In the genomic region with DNA sequence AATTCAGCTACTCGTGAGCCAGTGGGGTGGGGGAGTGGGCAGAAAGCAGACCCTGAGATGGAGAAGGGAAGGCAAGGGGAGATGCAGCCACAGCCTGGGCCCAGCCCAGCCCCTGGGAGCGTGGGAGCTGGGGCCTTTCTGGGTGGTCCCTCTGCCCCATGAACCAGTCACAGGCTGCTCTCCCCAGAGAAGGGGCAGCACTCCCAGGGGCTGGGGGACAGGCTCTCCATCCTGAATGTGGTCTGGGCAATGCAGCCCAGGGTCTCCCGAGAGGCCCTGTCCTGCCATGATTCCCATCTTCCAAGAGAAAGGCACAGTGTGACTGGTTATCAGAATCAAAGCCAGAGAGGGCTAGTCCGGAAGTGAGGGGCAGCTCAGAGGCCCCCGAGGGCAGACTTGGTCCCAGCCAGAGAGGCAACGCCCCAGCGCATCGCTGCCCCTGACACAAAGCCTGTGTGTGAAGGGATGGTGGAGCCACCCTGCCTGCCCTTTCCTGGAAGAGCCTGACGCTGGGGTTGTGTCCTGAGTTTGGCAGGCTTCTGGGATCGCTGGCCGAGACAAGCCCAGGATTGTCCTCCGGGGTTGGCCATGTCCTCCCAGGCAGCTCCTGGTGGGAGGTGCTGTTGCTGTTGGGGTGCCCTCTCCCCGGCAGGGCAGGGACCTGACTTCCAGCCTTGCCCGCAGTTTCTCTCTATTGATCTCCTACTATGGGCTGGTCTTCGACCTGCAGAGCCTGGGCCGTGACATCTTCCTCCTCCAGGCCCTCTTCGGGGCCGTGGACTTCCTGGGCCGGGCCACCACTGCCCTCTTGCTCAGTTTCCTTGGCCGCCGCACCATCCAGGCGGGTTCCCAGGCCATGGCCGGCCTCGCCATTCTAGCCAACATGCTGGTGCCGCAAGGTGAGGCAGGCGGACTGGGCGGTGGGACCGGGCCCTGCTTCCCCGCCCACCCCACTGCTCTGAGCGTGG, we compare ENCODE assay signal across 12 cellular contexts. TPM values are rescaled to one million over a fixed set of nuclear protein-coding genes. Genes with fewer than 3 reads are reported as not detected.
A peak's percentile ranks its signal among the peaks of the same experiment; 100 is the strongest.
DNase-seq lines count a peak whose midpoint lies in the region; ATAC-seq, FAIRE-seq and TF ChIP-seq lines count a peak whose summit lies in the region.
"Had no signal": no experiment of that assay in that cellular context is flagged by ENCODE, and none has a peak within 500 bp of the region (broad histone marks: within the 10 kb centered on the region; RNA-seq: fewer than 3 reads in every experiment).

No MANE protein-coding gene starts in this region.

- no peaks in the 10 kb centered on the region for H3K9me3 Mint-ChIP-seq in activated naive CD4-positive, alpha-beta T cell treated with anti-CD3 and anti-CD28 coated beads for 36 hours
- no peaks in the 10 kb centered on the region for H3K9me3 Mint-ChIP-seq in activated CD4-positive, alpha-beta memory T cell treated with anti-CD3 and anti-CD28 coated beads, Interleukin-2, amount 10 ng/mL, durations not matched to agents 7 days and 5 days
- no peaks in the 10 kb centered on the region for H3K9me3 Mint-ChIP-seq in stimulated activated naive CD8-positive, alpha-beta T cell treated with anti-CD3 and anti-CD28 coated beads, Interleukin-15, amount 100 ng/mL, for 72 hours
- H3K9me3 Mint-ChIP-seq: activated naive CD8-positive, alpha-beta T cell treated with anti-CD3 and anti-CD28 coated beads, Interleukin-2, amount 10 ng/mL, durations not matched to agents 7 days and 5 days; effector memory CD8-positive, alpha-beta T cell had no signal

- peaks cover 0 to 3% of the 10 kb centered on the region in 2 donors for H3K36me3 ChIP-seq in kidney (ENCODE audit: control insufficient read depth in 1 of 2, insufficient read depth in 2 of 2, low read length in 2 of 2)

- no peaks in the 10 kb centered on the region for H3K4me1 ChIP-seq in kidney (ENCODE audit: control insufficient read depth in 1 of 2, insufficient read depth in 1 of 2, low read depth in 1 of 2, low read length in 2 of 2)

- H3K27ac Mint-ChIP-seq in activated naive CD4-positive, alpha-beta T cell treated with anti-CD3 and anti-CD28 coated beads for 36 hours, result peak overlapping the region; percentile 54
- no peak overlapping the region for H3K27ac Mint-ChIP-seq in activated CD4-positive, alpha-beta memory T cell treated with anti-CD3 and anti-CD28 coated beads, Interleukin-2, amount 10 ng/mL, durations not matched to agents 7 days and 5 days
- H3K27ac Mint-ChIP-seq in stimulated activated naive CD8-positive, alpha-beta T cell treated with anti-CD3 and anti-CD28 coated beads, Interleukin-15, amount 100 ng/mL, for 72 hours, result peak overlapping the region; percentile 81 to 86
- H3K27ac Mint-ChIP-seq: activated naive CD8-positive, alpha-beta T cell treated with anti-CD3 and anti-CD28 coated beads, Interleukin-2, amount 10 ng/mL, durations not matched to agents 7 days and 5 days; effector memory CD8-positive, alpha-beta T cell had no signal

- POLR2A ChIA-PET in activated CD4-positive, alpha-beta memory T cell treated with anti-CD3 and anti-CD28 coated beads, Interleukin-2, amount 10 ng/mL, durations not matched to agents 7 days and 5 days (lab: Charles Lee), result no interaction called here

- TF ChIP-seq CTCF in kidney (IDR thresholded peaks at IDR 0.05; ENCODE audit: borderline replicate concordance, extremely low read depth, insufficient read depth), result no peak

- no peaks in the 10 kb centered on the region for H3K27me3 Mint-ChIP-seq in activated naive CD4-positive, alpha-beta T cell treated with anti-CD3 and anti-CD28 coated beads for 36 hours (ENCODE audit: low read depth)
- no peaks in the 10 kb centered on the region for H3K27me3 Mint-ChIP-seq in activated CD4-positive, alpha-beta memory T cell treated with anti-CD3 and anti-CD28 coated beads, Interleukin-2, amount 10 ng/mL, durations not matched to agents 7 days and 5 days
- no peaks in the 10 kb centered on the region for H3K27me3 Mint-ChIP-seq in stimulated activated naive CD8-positive, alpha-beta T cell treated with anti-CD3 and anti-CD28 coated beads, Interleukin-15, amount 100 ng/mL, for 72 hours
- H3K27me3 Mint-ChIP-seq: activated naive CD8-positive, alpha-beta T cell treated with anti-CD3 and anti-CD28 coated beads, Interleukin-2, amount 10 ng/mL, durations not matched to agents 7 days and 5 days had no signal

- no peaks in the 10 kb centered on the region for H3K36me3 Mint-ChIP-seq in activated naive CD4-positive, alpha-beta T cell treated with anti-CD3 and anti-CD28 coated beads for 36 hours (ENCODE audit: low read depth)
- H3K36me3 Mint-ChIP-seq in activated CD4-positive, alpha-beta memory T cell treated with anti-CD3 and anti-CD28 coated beads, Interleukin-2, amount 10 ng/mL, durations not matched to agents 7 days and 5 days (ENCODE audit: low read depth), result no peaks in the 10 kb centered on the region
- H3K36me3 Mint-ChIP-seq: activated naive CD8-positive, alpha-beta T cell treated with anti-CD3 and anti-CD28 coated beads, Interleukin-2, amount 10 ng/mL, durations not matched to agents 7 days and 5 days had no signal

- CTCF ChIA-PET in activated naive CD4-positive, alpha-beta T cell treated with anti-CD3 and anti-CD28 coated beads for 36 hours (lab: Charles Lee), result no interaction called here
- CTCF ChIA-PET in activated CD4-positive, alpha-beta memory T cell treated with anti-CD3 and anti-CD28 coated beads, Interleukin-2, amount 10 ng/mL, durations not matched to agents 7 days and 5 days (lab: Charles Lee), result no interaction called here

- H3K9ac ChIP-seq in kidney (ENCODE audit: low read length in 2 of 2), result no peak overlapping the region

- H3K4me3 Mint-ChIP-seq in activated naive CD4-positive, alpha-beta T cell treated with anti-CD3 and anti-CD28 coated beads for 36 hours, result peak overlapping the region; percentile 44
- H3K4me3 Mint-ChIP-seq in activated CD4-positive, alpha-beta memory T cell treated with anti-CD3 and anti-CD28 coated beads, Interleukin-2, amount 10 ng/mL, durations not matched to agents 7 days and 5 days, result peak overlapping the region; percentile 1
- H3K4me3 Mint-ChIP-seq in stimulated activated naive CD8-positive, alpha-beta T cell treated with anti-CD3 and anti-CD28 coated beads, Interleukin-15, amount 100 ng/mL, for 72 hours, result peak overlapping the region in 1 of 2 donors; percentile 35
- H3K4me3 Mint-ChIP-seq: activated naive CD8-positive, alpha-beta T cell treated with anti-CD3 and anti-CD28 coated beads, Interleukin-2, amount 10 ng/mL, durations not matched to agents 7 days and 5 days; effector memory CD8-positive, alpha-beta T cell had no signal

- FAIRE-seq in kidney (lab: Jason Lieb, UNC), result no peak
- FAIRE-seq: GM19239 had no signal

- H3K4me1 Mint-ChIP-seq in activated naive CD4-positive, alpha-beta T cell treated with anti-CD3 and anti-CD28 coated beads for 36 hours (ENCODE audit: low read depth), result peaks cover 4% of the 10 kb centered on the region
- peaks cover 5% of the 10 kb centered on the region for H3K4me1 Mint-ChIP-seq in activated CD4-positive, alpha-beta memory T cell treated with anti-CD3 and anti-CD28 coated beads, Interleukin-2, amount 10 ng/mL, durations not matched to agents 7 days and 5 days
- H3K4me1 Mint-ChIP-seq in stimulated activated naive CD8-positive, alpha-beta T cell treated with anti-CD3 and anti-CD28 coated beads, Interleukin-15, amount 100 ng/mL, for 72 hours, result peaks cover 5% of the 10 kb centered on the region

- peak; percentile 24 for ATAC-seq in stimulated activated naive CD8-positive, alpha-beta T cell treated with anti-CD3 and anti-CD28 coated beads, Interleukin-15, amount 100 ng/mL, for 72 hours
- ATAC-seq in HG03045 (IDR thresholded peaks at IDR 0.05; ENCODE audit: unreplicated experiment), result no peak
- ATAC-seq in HG02981 (IDR thresholded peaks at IDR 0.05; ENCODE audit: unreplicated experiment), result no peak
- ATAC-seq in HG02763 (IDR thresholded peaks at IDR 0.05; ENCODE audit: unreplicated experiment), result no peak

- no peak for DNase-seq in activated naive CD4-positive, alpha-beta T cell treated with anti-CD3 and anti-CD28 coated beads for 36 hours
- no peak for DNase-seq in activated naive CD4-positive, alpha-beta T cell (lab: John Stamatoyannopoulos, UW)
- no peak for DNase-seq in activated CD4-positive, alpha-beta memory T cell treated with anti-CD3 and anti-CD28 coated beads, Interleukin-2, amount 10 ng/mL, durations not matched to agents 7 days and 5 days
- peak; percentile 73 for DNase-seq in kidney
- no peak for DNase-seq in stimulated activated naive CD8-positive, alpha-beta T cell treated with anti-CD3 and anti-CD28 coated beads, Interleukin-15, amount 100 ng/mL, for 72 hours
- DNase-seq: activated naive CD8-positive, alpha-beta T cell treated with anti-CD3 and anti-CD28 coated beads, Interleukin-2, amount 10 ng/mL, durations not matched to agents 7 days and 5 days; effector memory CD8-positive, alpha-beta T cell had no signal

- H3K27ac ChIP-seq in kidney (ENCODE audit: low read depth in 2 of 2, low read length in 2 of 2), result no peak overlapping the region

- H3K4me3 ChIP-seq in kidney (ENCODE audit: low read length in 2 of 2), result no peak overlapping the region

- no peaks in the 10 kb centered on the region for H3K9me3 ChIP-seq in kidney (ENCODE audit: control insufficient read depth in 1 of 2, low read length in 2 of 2)

- intact Hi-C loops in activated naive CD4-positive, alpha-beta T cell treated with anti-CD3 and anti-CD28 coated beads for 36 hours (cut with micrococcal nuclease), result no loop called here
- intact Hi-C loops in kidney (cut with DNase I), result no loop called here

RNA-seq across cellular contexts. Expression of gene SLC22A11, which starts 11.5 kb away (rescaled TPM):
- under 1 TPM in 1 of 2 experiments, not detected in 1; 0.17 TPM for total RNA-seq in activated naive CD4-positive, alpha-beta T cell treated with anti-CD3 and anti-CD28 coated beads for 36 hours
- not detected for total RNA-seq in activated CD4-positive, alpha-beta memory T cell treated with anti-CD3 and anti-CD28 coated beads, Interleukin-2, amount 10 ng/mL, durations not matched to agents 7 days and 5 days
- total RNA-seq in kidney, result 9.4 TPM
- 105 TPM for polyA plus RNA-seq in kidney (ENCODE audit: insufficient read depth, low read depth, low replicate concordance)
- total RNA-seq: activated naive CD8-positive, alpha-beta T cell treated with anti-CD3 and anti-CD28 coated beads, Interleukin-2, amount 10 ng/mL, durations not matched to agents 7 days and 5 days had no signal

RNA-seq across cellular contexts. Expression of gene SLC22A12, which starts 23.8 kb away (rescaled TPM):
- not detected for total RNA-seq in activated naive CD4-positive, alpha-beta T cell treated with anti-CD3 and anti-CD28 coated beads for 36 hours
- total RNA-seq in activated CD4-positive, alpha-beta memory T cell treated with anti-CD3 and anti-CD28 coated beads, Interleukin-2, amount 10 ng/mL, durations not matched to agents 7 days and 5 days, result not detected
- 5.3 TPM for total RNA-seq in kidney
- polyA plus RNA-seq in kidney (ENCODE audit: insufficient read depth, low read depth, low replicate concordance), result 85.9 TPM
- total RNA-seq: activated naive CD8-positive, alpha-beta T cell treated with anti-CD3 and anti-CD28 coated beads, Interleukin-2, amount 10 ng/mL, durations not matched to agents 7 days and 5 days; NCI-H460 had no signal
